ENCODE assay signal across 8 cellular contexts in genomic region chr20:2873747-2874041, GRCh38. TPM values are rescaled to one million over a fixed set of nuclear protein-coding genes. Genes with fewer than 3 reads are reported as not detected.
DNase-seq lines count a peak whose midpoint lies in the region; ATAC-seq and TF ChIP-seq lines count a peak whose summit lies in the region.

No MANE protein-coding gene starts in this region.

- peak overlapping the region; percentile 94 for H3K4me3 Mint-ChIP-seq in activated T-cell treated with anti-CD3 and anti-CD28 coated beads, Interleukin-2, amount 50 U/mL, for 24 hours

- no peaks in the 10 kb centered on the region for H3K27me3 ChIP-seq in BJ (ENCODE audit: control insufficient read depth, insufficient read depth, low read length)
- H3K27me3 ChIP-seq in tibial nerve = no peaks in the 10 kb centered on the region

- no peaks in the 10 kb centered on the region for H3K9me3 ChIP-seq in tibial nerve

- H3K4me1 Mint-ChIP-seq in activated T-cell treated with anti-CD3 and anti-CD28 coated beads, Interleukin-2, amount 50 U/mL, for 24 hours (ENCODE audit: low read depth) = peaks cover 62% of the 10 kb centered on the region

- peaks cover 0 to 64% (median 29%) of the 10 kb centered on the region in 4 donors for H3K4me1 ChIP-seq in tibial nerve

- H3K36me3 Mint-ChIP-seq in activated T-cell treated with anti-CD3 and anti-CD28 coated beads, Interleukin-2, amount 50 U/mL, for 24 hours (ENCODE audit: low read depth) = peaks cover 38% of the 10 kb centered on the region

- DNase-seq in BJ (ENCODE audit: low read depth) (no peak), LHCN-M2 (ENCODE audit: low read depth) (peak; percentile 39), fibroblast of mammary gland (ENCODE audit: low read depth) (peak; percentile 32), omental fat pad (ENCODE audit: low spot score) (no peak), tibial nerve (ENCODE audit: low spot score in 2 of 2) (no peak)
- DNase-seq in activated T-cell treated with anti-CD3 and anti-CD28 coated beads, Interleukin-2, amount 50 U/mL, for 24 hours = no peak

- no peak for TF ChIP-seq POLR2A in tibial nerve (IDR thresholded peaks at IDR 0.05)

- peak; percentile 37 for ATAC-seq in GM21423 (IDR thresholded peaks at IDR 0.05; ENCODE audit: unreplicated experiment)
- ATAC-seq in omental fat pad (ENCODE audit: low FRiP score) = peak; percentile 46
- ATAC-seq in HG03457 (IDR thresholded peaks at IDR 0.05; ENCODE audit: unreplicated experiment) = no peak

- no peaks in the 10 kb centered on the region for H3K27me3 Mint-ChIP-seq in activated T-cell treated with anti-CD3 and anti-CD28 coated beads, Interleukin-2, amount 50 U/mL, for 24 hours

- POLR2A ChIA-PET in BJ (lab: Charles Lee) = no interaction called here

- peak overlapping the region; percentile 29 to 92 (median 82) for H3K27ac ChIP-seq in tibial nerve

- CTCF ChIA-PET in BJ (lab: Yijun Ruan, JAX) = interaction anchor here (1.0 to 1.7 kb wide), 3 partner anchors 22 to 134 kb away, joined by 3 to 8 read pairs (median 3); no protein-coding TSS in a partner anchor

- no peaks in the 10 kb centered on the region for H3K36me3 ChIP-seq in BJ (ENCODE audit: control insufficient read depth, insufficient read depth, low read length)
- H3K36me3 ChIP-seq in tibial nerve = no peaks in the 10 kb centered on the region

- TF ChIP-seq EP300 in tibial nerve (IDR thresholded peaks at IDR 0.05) = no peak

- WGBS in tibial nerve, 2 donors = 0% methylated on average over 2 to 3 of the region's 29 CpGs

- H3K4me3 ChIP-seq in BJ (ENCODE audit: low read depth, low read length) (peak overlapping the region; percentile 90), fibroblast of mammary gland (ENCODE audit: control insufficient read depth, low read depth, low read length) (peak overlapping the region; percentile 76), tibial nerve (peak overlapping the region; percentile 45 to 98 (median 91))

- H3K27ac Mint-ChIP-seq in activated T-cell treated with anti-CD3 and anti-CD28 coated beads, Interleukin-2, amount 50 U/mL, for 24 hours = peak overlapping the region; percentile 90

- TF ChIP-seq CTCF in BJ (IDR thresholded peaks at IDR 0.05; ENCODE audit: insufficient read depth, low read depth, low read length) (no peak), fibroblast of mammary gland (conservative IDR thresholded peaks at IDR 0.05; ENCODE audit: control insufficient read depth, insufficient read depth, low read depth, low read length) (no peak), omental fat pad (IDR thresholded peaks at IDR 0.05) (no peak), tibial nerve (IDR thresholded peaks at IDR 0.05) (no peak)

- no peaks in the 10 kb centered on the region for H3K9me3 Mint-ChIP-seq in activated T-cell treated with anti-CD3 and anti-CD28 coated beads, Interleukin-2, amount 50 U/mL, for 24 hours

RNA-seq across cellular contexts. Expression of gene PTPRA, which starts 0.4 kb away (rescaled TPM):
- 46.2 and 60.9 TPM in 2 replicates for polyA plus RNA-seq in BJ (2011; rRNA removed)
- 26.6 and 38.0 TPM in 2 replicates for polyA minus RNA-seq in BJ (2011; rRNA and poly(A)+ RNA removed)
- total RNA-seq in LHCN-M2 (2014; rRNA removed) = 25.1 and 38.5 TPM in 2 replicates
- 28.3 TPM for polyA plus RNA-seq in LHCN-M2 (2012)
- total RNA-seq in omental fat pad = 10 to 100 TPM; 55.0 to 78.0 (median 68.2) TPM
- total RNA-seq in tibial nerve = 100 to 1,000 TPM in 1 of 4 donors, 10 to 100 TPM in 3; 46.3 to 119 (median 67.4) TPM

RNA-seq across cellular contexts. Expression of gene VPS16, which starts 33.1 kb away (rescaled TPM):
- 33.5 and 46.8 TPM in 2 replicates for polyA plus RNA-seq in BJ (2011; rRNA removed)
- polyA minus RNA-seq in BJ (2011; rRNA and poly(A)+ RNA removed) = 27.0 and 45.6 TPM in 2 replicates
- total RNA-seq in LHCN-M2 (2014; rRNA removed) (36.1 and 41.8 TPM in 2 replicates), omental fat pad (10 to 100 TPM; 24.0 to 34.0 (median 27.7) TPM), tibial nerve (10 to 100 TPM; 17.9 to 51.3 (median 31.9) TPM)
- polyA plus RNA-seq in LHCN-M2 (2012) = 32.4 TPM

RNA-seq across cellular contexts. Expression of gene PCED1A, which starts 33.2 kb away (rescaled TPM):
- polyA plus RNA-seq in BJ (2011; rRNA removed) = 12.7 and 23.5 TPM in 2 replicates
- polyA minus RNA-seq in BJ (2011; rRNA and poly(A)+ RNA removed) = 6.6 and 10.0 TPM in 2 replicates
- 28.0 and 43.9 TPM in 2 replicates for total RNA-seq in LHCN-M2 (2014; rRNA removed)
- polyA plus RNA-seq in LHCN-M2 (2012) = 20.4 TPM
- total RNA-seq in omental fat pad = 10 to 100 TPM; 21.5 to 46.7 (median 33.3) TPM
- 10 to 100 TPM; 36.8 to 84.6 (median 62.3) TPM for total RNA-seq in tibial nerve

RNA-seq across cellular contexts. Expression of gene TMEM239, which starts 57.5 kb away (rescaled TPM):
- polyA plus RNA-seq in BJ (2011; rRNA removed) = not detected in 2 replicates
- not detected in 2 replicates for polyA minus RNA-seq in BJ (2011; rRNA and poly(A)+ RNA removed)
- total RNA-seq in LHCN-M2 (2014; rRNA removed) = not detected in 2 replicates
- not detected for polyA plus RNA-seq in LHCN-M2 (2012)
- not detected for total RNA-seq in omental fat pad
- total RNA-seq in tibial nerve = not detected

RNA-seq across cellular contexts. Expression of gene C20orf141, which starts 58.9 kb away (rescaled TPM):
- 0.12 TPM in 1 of 2 replicates, not detected in the other for polyA plus RNA-seq in BJ (2011; rRNA removed)
- polyA minus RNA-seq in BJ (2011; rRNA and poly(A)+ RNA removed) = not detected in 2 replicates
- not detected in 2 replicates for total RNA-seq in LHCN-M2 (2014; rRNA removed)
- not detected for polyA plus RNA-seq in LHCN-M2 (2012)
- 1 to 10 TPM in 2 of 4 donors, not detected in 2; 1.2 to 1.4 TPM for total RNA-seq in omental fat pad
- total RNA-seq in tibial nerve = not detected

Comparison
In these comparisons a context has a peak if more than half of its experiments do, and no peak if none do; other contexts are left out.
1. DNase-seq: peak in LHCN-M2 (single experiment) and fibroblast of mammary gland (single experiment); none in BJ (single experiment), activated T-cell treated with anti-CD3 and anti-CD28 coated beads, Interleukin-2, amount 50 U/mL, for 24 hours (single experiment), omental fat pad (single experiment) and tibial nerve (0 of 2).
2. Peak in every context shown above with its lines, with median percentiles within 50 percentile points of each other: H3K4me3 ChIP-seq.